ENCODE assay signal across 20 cellular contexts in genomic region chr5:36796171-36796570, GRCh38.
DNase-seq lines count a peak whose midpoint lies in the region; ATAC-seq, FAIRE-seq and TF ChIP-seq lines count a peak whose summit lies in the region.
"Had no signal": no experiment of that assay in that cellular context is flagged by ENCODE, and none has a peak within 500 bp of the region (broad histone marks: within the 10 kb centered on the region; RNA-seq: fewer than 3 reads in every experiment).

No MANE protein-coding gene starts in this region.

- no peak for TF ChIP-seq POLR2A in HepG2 (IDR thresholded peaks at IDR 0.05; ENCODE audit: insufficient read depth in 1 of 2, low read depth in 2 of 2, low read length in 2 of 2)
- no peak for TF ChIP-seq POLR2A in right lobe of liver (IDR thresholded peaks at IDR 0.05)
- no peak for TF ChIP-seq POLR2A in breast epithelium (IDR thresholded peaks at IDR 0.05)

- intact Hi-C loops in HepG2 (cut with micrococcal nuclease; ENCODE audit: unreplicated experiment) (no loop called here), right lobe of liver (cut with DNase I) (no loop called here), breast epithelium (cut with DNase I; ENCODE audit: low total_unique reads) (no loop called here)

- H3K36me3 ChIP-seq in HepG2 (replicated peaks in 1 of 2; ENCODE audit: control insufficient read depth in 1 of 2, insufficient read depth in 2 of 2, low read length in 2 of 2) (no peaks in the 10 kb centered on the region), right lobe of liver (no peaks in the 10 kb centered on the region), fibroblast of lung (ENCODE audit: control insufficient read depth, insufficient read depth, low read length) (no peaks in the 10 kb centered on the region), breast epithelium (no peaks in the 10 kb centered on the region), BE2C (no peaks in the 10 kb centered on the region)
- H3K36me3 ChIP-seq: SJSA1 had no signal

- in situ Hi-C loops in HepG2 (cut with HindIII; ENCODE audit: extremely low pct_ligation_motif_present, low pct_unique_long_range_greater_than_20kb) = no loop called here

- TF ChIP-seq CTCF in HepG2 (CRISPR knock-in tag; IDR thresholded peaks at IDR 0.05) (no peak), right lobe of liver (IDR thresholded peaks at IDR 0.05) (no peak), fibroblast of lung (conservative IDR thresholded peaks at IDR 0.05 in 1 of 2, IDR thresholded peaks at IDR 0.05 in 1 of 2; ENCODE audit: low read depth in 1 of 2, low read length in 2 of 2) (no peak), breast epithelium (IDR thresholded peaks at IDR 0.05) (no peak), BE2C (IDR thresholded peaks at IDR 0.05; ENCODE audit: low read depth, low read length) (no peak)

- no peak for DNase-seq in HepG2 (ENCODE audit: low spot score)
- no peak for DNase-seq in right lobe of liver
- DNase-seq in OCI-M1 (lab: John Stamatoyannopoulos, UW) = peak; percentile 13
- no peak for DNase-seq in fibroblast of lung (ENCODE audit: low read depth in 2 of 2)
- peak; percentile 10 for DNase-seq in smooth muscle cell of the brain vasculature (ENCODE audit: low read depth, low spot score)
- no peak for DNase-seq in breast epithelium (ENCODE audit: low spot score in 2 of 2)
- DNase-seq in BE2C = no peak
- DNase-seq: 8988T; Calu3; CD8-positive, alpha-beta T cell; NCI-H1105 treated with DMSO at 0.1 percent for 48 hours; NCI-H1694; NCI-H2081 treated with DMSO at 0.1 percent for 48 hours; NCI-H446 treated with DMSO at 0.1 percent for 48 hours; NCI-H69 had no signal

- no peak for TF ChIP-seq EP300 in HepG2 (IDR thresholded peaks at IDR 0.05; ENCODE audit: low read depth in 2 of 2, low read length in 2 of 2)
- no peak for TF ChIP-seq EP300 in HepG2 (CRISPR knock-in tag; IDR thresholded peaks at IDR 0.05; ENCODE audit: borderline replicate concordance)

- no peak for FAIRE-seq in HepG2 (lab: Jason Lieb, UNC)
- FAIRE-seq: GM12892, GM18507 had no signal

- H3K27me3 ChIP-seq in HepG2 (ENCODE audit: control insufficient read depth in 1 of 2, insufficient read depth in 2 of 2, low read length in 2 of 2) = no peaks in the 10 kb centered on the region
- H3K27me3 ChIP-seq in right lobe of liver = no peaks in the 10 kb centered on the region
- no peaks in the 10 kb centered on the region for H3K27me3 ChIP-seq in fibroblast of lung (ENCODE audit: control insufficient read depth, insufficient read depth, low read length)
- H3K27me3 ChIP-seq in breast epithelium = no peaks in the 10 kb centered on the region
- H3K27me3 ChIP-seq in BE2C = peaks cover 35% of the 10 kb centered on the region
- H3K27me3 ChIP-seq: SJSA1 had no signal

- no peak overlapping the region for H3K27ac ChIP-seq in HepG2 (ENCODE audit: extremely low read length, insufficient read depth, low read length)
- no peak overlapping the region for H3K27ac ChIP-seq in right lobe of liver
- no peak overlapping the region for H3K27ac ChIP-seq in fibroblast of lung (ENCODE audit: insufficient read depth, low read length)
- no peak overlapping the region for H3K27ac ChIP-seq in breast epithelium
- H3K27ac ChIP-seq: SJSA1 had no signal

- H3K9me3 ChIP-seq in HepG2 (ENCODE audit: low read length) (no peaks in the 10 kb centered on the region), right lobe of liver (no peaks in the 10 kb centered on the region), fibroblast of lung (ENCODE audit: control insufficient read depth, insufficient read depth, low read depth, low read length) (no peaks in the 10 kb centered on the region), breast epithelium (no peaks in the 10 kb centered on the region), BE2C (no peaks in the 10 kb centered on the region; the same call in none of the 2 replicates)
- H3K9me3 ChIP-seq: SJSA1 had no signal

- BruUV-seq in HepG2 (replicated peaks; lab: Mats Ljungman, UMichigan) = no TSS peak

- H3K4me2 ChIP-seq in HepG2 (ENCODE audit: low read depth, low read length) (no peak overlapping the region; the same call in 1 of the 2 replicates), fibroblast of lung (ENCODE audit: extremely low read depth, insufficient read depth, low read length) (peak overlapping the region; percentile 4)

- H4K20me1 ChIP-seq in HepG2 (ENCODE audit: insufficient read depth, low read length) (no peaks in the 10 kb centered on the region), fibroblast of lung (ENCODE audit: control insufficient read depth, extremely low read depth, insufficient read depth, low read length) (no peaks in the 10 kb centered on the region)

- no peak overlapping the region for H3K4me3 ChIP-seq in HepG2 (replicated peaks in 1 of 3; ENCODE audit: insufficient read depth in 1 of 3, low read depth in 2 of 3, low read length in 3 of 3)
- no peak overlapping the region for H3K4me3 ChIP-seq in right lobe of liver
- no peak overlapping the region for H3K4me3 ChIP-seq in fibroblast of lung (replicated peaks in 1 of 4; ENCODE audit: control extremely low read depth in 1 of 4, insufficient read depth in 1 of 4, low read depth in 3 of 4, low read length in 4 of 4)
- H3K4me3 ChIP-seq in breast epithelium = no peak overlapping the region
- H3K4me3 ChIP-seq in BE2C (ENCODE audit: low read depth, low read length) = no peak overlapping the region
- H3K4me3 ChIP-seq: SJSA1 had no signal

- no peak overlapping the region for H3K9ac ChIP-seq in HepG2 (ENCODE audit: insufficient read depth, low read depth, low read length)
- H3K9ac ChIP-seq in fibroblast of lung (ENCODE audit: insufficient read depth, low read length) = no peak overlapping the region

- WGBS in HepG2 (ENCODE audit: low lambda C conversion rate) = 21% methylated on average over 3 of the region's 3 CpGs
- WGBS in right lobe of liver (ENCODE audit: insufficient coverage, low coverage, low lambda C conversion rate, missing lambda C conversion rate) = 50% methylated on average over 3 of the region's 3 CpGs

- H3K79me2 ChIP-seq in HepG2 (ENCODE audit: insufficient read depth, low read length) (no peaks in the 10 kb centered on the region), fibroblast of lung (ENCODE audit: control insufficient read depth, insufficient read depth, low read length) (no peaks in the 10 kb centered on the region)

- H3K4me1 ChIP-seq in HepG2 (ENCODE audit: insufficient read depth, low read length) (no peaks in the 10 kb centered on the region), right lobe of liver (no peaks in the 10 kb centered on the region), fibroblast of lung (ENCODE audit: control insufficient read depth, extremely low read depth, insufficient read depth, low read length) (no peaks in the 10 kb centered on the region), breast epithelium (no peaks in the 10 kb centered on the region), BE2C (no peaks in the 10 kb centered on the region)
- H3K4me1 ChIP-seq: SJSA1 had no signal

- H2AFZ ChIP-seq in HepG2 (ENCODE audit: low read length) = no peak overlapping the region
- H2AFZ ChIP-seq in fibroblast of lung (ENCODE audit: low read length) = peak overlapping the region; percentile 45

- POLR2A ChIA-PET in HepG2 (lab: Yijun Ruan, JAX) = no interaction called here

- TF ChIP-seq RAD21 in HepG2 (CRISPR knock-in tag; IDR thresholded peaks at IDR 0.05) = no peak

- ATAC-seq in HepG2 (no peak), right lobe of liver (no peak), HG02798 (IDR thresholded peaks at IDR 0.05; ENCODE audit: poor library complexity, unreplicated experiment) (no peak)
- ATAC-seq: CD8-positive, alpha-beta T cell; Panc1 had no signal

- CTCF ChIA-PET in HepG2 (lab: Yijun Ruan, JAX; ENCODE audit: low intra/inter-chr PET ratio, low total read pairs) = no interaction called here

TF ChIP-seq in HepG2, 621 proteins besides CTCF, POLR2A, EP300 and RAD21:
- TF ChIP-seq ZNF12 (CRISPR knock-in tag; IDR thresholded peaks at IDR 0.05) (peak; percentile 78; the same call in 1 of the 2 replicates), JUND (CRISPR knock-in tag; IDR thresholded peaks at IDR 0.05) (no peak), SYNCRIP (IDR thresholded peaks at IDR 0.05; ENCODE audit: insufficient read depth, low read depth, low read length) (no peak), PBX3 (CRISPR knock-in tag; IDR thresholded peaks at IDR 0.05; ENCODE audit: borderline replicate concordance) (no peak), JUNB (CRISPR knock-in tag; IDR thresholded peaks at IDR 0.05; ENCODE audit: borderline replicate concordance) (no peak)
TF ChIP-seq in HepG2: peak in this region for 1.

Comparison
In these comparisons a context has a peak if more than half of its experiments do, and no peak if none do; other contexts are left out.
1. DNase-seq: peak in OCI-M1 (single experiment) and smooth muscle cell of the brain vasculature (single experiment); none in HepG2 (single experiment), right lobe of liver (0 of 3), fibroblast of lung (0 of 2), breast epithelium (0 of 2) and BE2C (single experiment).